Comparison of ENCODE assay signal across 19 cellular contexts in the genomic region with DNA sequence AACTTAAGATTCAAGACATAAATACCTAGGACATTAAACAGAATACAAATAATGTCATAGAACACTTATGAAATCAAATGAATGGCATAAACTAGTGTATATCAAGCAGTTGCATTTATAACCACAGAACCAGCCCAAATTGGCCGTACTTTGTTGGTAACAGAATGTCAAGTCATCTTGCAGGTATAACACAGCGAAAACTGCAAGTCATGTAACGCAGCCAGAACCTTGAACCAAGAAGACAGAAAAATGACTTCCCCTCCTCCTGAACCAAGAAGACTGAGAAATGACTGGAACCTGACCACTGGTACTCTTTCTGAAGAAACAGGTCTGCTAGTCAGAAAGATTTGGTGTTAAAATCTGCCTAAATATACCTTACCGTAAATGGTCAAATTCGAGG. TPM values are rescaled to one million over a fixed set of nuclear protein-coding genes. Genes with fewer than 3 reads are reported as not detected.
DNase-seq lines count a peak whose midpoint lies in the region; ATAC-seq, FAIRE-seq and TF ChIP-seq lines count a peak whose summit lies in the region.
"Had no signal": no experiment of that assay in that cellular context is flagged by ENCODE, and none has a peak within 500 bp of the region (broad histone marks: within the 10 kb centered on the region; RNA-seq: fewer than 3 reads in every experiment).

No MANE protein-coding gene starts in this region.

- no peak overlapping the region for H2AK9ac ChIP-seq in IMR-90 (replicated peaks; ENCODE audit: low read depth, low read length, poor library complexity)

- H4K20me1 ChIP-seq in IMR-90 (ENCODE audit: insufficient read depth, low read length), result no peaks in the 10 kb centered on the region
- H4K20me1 ChIP-seq in H1 (replicated peaks in 1 of 2; ENCODE audit: control insufficient read depth in 1 of 2, insufficient read depth in 2 of 2, low read length in 2 of 2), result no peaks in the 10 kb centered on the region

- H2BK5ac ChIP-seq in IMR-90 (ENCODE audit: low read depth, low read length, poor library complexity, severe bottlenecking), result no peak overlapping the region
- no peak overlapping the region for H2BK5ac ChIP-seq in H1 (ENCODE audit: low read depth, low read length)

- no peak overlapping the region for H2BK15ac ChIP-seq in IMR-90 (ENCODE audit: low read depth, low read length)
- H2BK15ac ChIP-seq in H1 (ENCODE audit: low read length), result no peak overlapping the region

- H3K27ac ChIP-seq in IMR-90 (ENCODE audit: insufficient read depth, low read length) (no peak overlapping the region), H1 (ENCODE audit: low read depth, low read length) (no peak overlapping the region)
- H3K27ac ChIP-seq: 22Rv1 had no signal

- no peak for TF ChIP-seq POLR2A in IMR-90 (IDR thresholded peaks at IDR 0.05; ENCODE audit: low read depth, low read length)
- TF ChIP-seq POLR2A in H1 (IDR thresholded peaks at IDR 0.05; ENCODE audit: control extremely low read depth in 1 of 2, low read depth in 2 of 2, low read length in 2 of 2), result no peak

- H3K36me3 ChIP-seq in IMR-90 (ENCODE audit: control insufficient read depth, insufficient read depth, low read length) (no peaks in the 10 kb centered on the region), H1 (ENCODE audit: control insufficient read depth in 2 of 4, insufficient read depth in 4 of 4, low read length in 3 of 4) (no peaks in the 10 kb centered on the region)

- 81% methylated on average over 2 of the region's 5 CpGs; no CpG with 5 or more reads in 1 of the 2 experiments for WGBS in IMR-90 (ENCODE audit: extremely low coverage in 2 of 2, insufficient read length in 1 of 2), 2 experiments
- WGBS in H1 (ENCODE audit: extremely low coverage in 1 of 2, insufficient coverage in 1 of 2, insufficient read length in 1 of 2, insufficient replicate concordance in 2 of 2, low coverage in 1 of 2, low lambda C conversion rate in 2 of 2, missing lambda C conversion rate in 1 of 2), 2 experiments, result 92% methylated on average over 5 of the region's 5 CpGs; no CpG with 5 or more reads in 1 of the 2 experiments

- H4K5ac ChIP-seq in IMR-90 (ENCODE audit: low read depth, low read length) (no peak overlapping the region), H1 (ENCODE audit: insufficient read length, low read depth, low read length) (no peak overlapping the region)

- H3K9me3 ChIP-seq in IMR-90 (ENCODE audit: control insufficient read depth, insufficient read depth, low read length) (no peaks in the 10 kb centered on the region), H1 (ENCODE audit: insufficient read depth in 2 of 2, low read depth in 1 of 2, low read length in 1 of 2) (no peaks in the 10 kb centered on the region)

- no peak overlapping the region for H2AK5ac ChIP-seq in IMR-90 (ENCODE audit: low read depth, low read length)
- no peak overlapping the region for H2AK5ac ChIP-seq in H1 (ENCODE audit: low read depth, low read length)

- H3K14ac ChIP-seq in IMR-90 (replicated peaks; ENCODE audit: low read depth, low read length) (no peak overlapping the region), H1 (ENCODE audit: insufficient read length) (no peak overlapping the region)

- H2BK120ac ChIP-seq in IMR-90 (ENCODE audit: low read depth, low read length) (no peak overlapping the region), H1 (replicated peaks; ENCODE audit: low read depth, low read length) (no peak overlapping the region)

- no peak overlapping the region for H3K4ac ChIP-seq in IMR-90 (ENCODE audit: low read depth, low read length)
- H3K4ac ChIP-seq in H1 (replicated peaks; ENCODE audit: insufficient read length, low read depth, low read length), result no peak overlapping the region

- no peak overlapping the region for H3K9ac ChIP-seq in IMR-90 (ENCODE audit: low read depth, low read length)
- H3K9ac ChIP-seq in H1 (replicated peaks in 1 of 4; ENCODE audit: extremely low read depth in 1 of 4, low read depth in 3 of 4, low read length in 3 of 4), result no peak overlapping the region

- no peaks in the 10 kb centered on the region for H3K27me3 Mint-ChIP-seq in activated naive CD4-positive, alpha-beta T cell treated with anti-CD3 and anti-CD28 coated beads, Interleukin-2, amount 50 U/mL, for 24 hours
- no peaks in the 10 kb centered on the region for H3K27me3 Mint-ChIP-seq in activated naive CD4-positive, alpha-beta T cell treated with anti-CD3 and anti-CD28 coated beads for 36 hours (ENCODE audit: low read depth)

- H3K4me3 ChIP-seq in IMR-90 (ENCODE audit: insufficient read depth, low read depth, low read length), result no peak overlapping the region
- H3K4me3 ChIP-seq in H1 (ENCODE audit: extremely low read depth in 1 of 4, insufficient read depth in 2 of 4, low read depth in 3 of 4, low read length in 4 of 4), result no peak overlapping the region

- FAIRE-seq in H1 (lab: Jason Lieb, UNC), result no peak
- FAIRE-seq: GM12891, GM18507 had no signal

- peaks cover 8% of the 10 kb centered on the region for H3K4me1 Mint-ChIP-seq in activated naive CD4-positive, alpha-beta T cell treated with anti-CD3 and anti-CD28 coated beads, Interleukin-2, amount 50 U/mL, for 24 hours
- peaks cover 9% of the 10 kb centered on the region for H3K4me1 Mint-ChIP-seq in activated naive CD4-positive, alpha-beta T cell treated with anti-CD3 and anti-CD28 coated beads for 36 hours (ENCODE audit: low read depth)
- H3K4me1 Mint-ChIP-seq: CD4-positive, alpha-beta memory T cell had no signal

- no peak for TF ChIP-seq CTCF in IMR-90 (conservative IDR thresholded peaks at IDR 0.05; ENCODE audit: low read depth, low read length)
- no peak for TF ChIP-seq CTCF in H1 (IDR thresholded peaks at IDR 0.05; ENCODE audit: control extremely low read depth in 1 of 3, insufficient read depth in 1 of 3, low read depth in 1 of 3, low read length in 3 of 3)

- POLR2A ChIA-PET in IMR-90 (lab: Charles Lee; ENCODE audit: unreplicated experiment), result no interaction called here
- POLR2A ChIA-PET in H1 (lab: Charles Lee; ENCODE audit: partially characterized antibody), result no interaction called here

- no peak for DNase-seq in activated naive CD4-positive, alpha-beta T cell treated with anti-CD3 and anti-CD28 coated beads for 36 hours
- DNase-seq in IMR-90, result no peak
- no peak for DNase-seq in H1 (ENCODE audit: low read depth in 1 of 2, low spot score in 2 of 2)
- DNase-seq in ureter (ENCODE audit: low spot score), result no peak
- no peak for DNase-seq in A172 (ENCODE audit: low spot score)
- DNase-seq: C1 segment of cervical spinal cord; Calu3; CD4-positive, alpha-beta memory T cell; COR-L47; DMS53; DMS79 treated with DMSO at 0.1 percent for 48 hours; GF-D8; GOT3; H7; HCEC 1CT had no signal

- peaks cover 1% of the 10 kb centered on the region for H3K36me3 Mint-ChIP-seq in activated naive CD4-positive, alpha-beta T cell treated with anti-CD3 and anti-CD28 coated beads, Interleukin-2, amount 50 U/mL, for 24 hours
- no peaks in the 10 kb centered on the region for H3K36me3 Mint-ChIP-seq in activated naive CD4-positive, alpha-beta T cell treated with anti-CD3 and anti-CD28 coated beads for 36 hours (ENCODE audit: low read depth)
- H3K36me3 Mint-ChIP-seq: CD4-positive, alpha-beta memory T cell had no signal

- H3K4me3 Mint-ChIP-seq in activated naive CD4-positive, alpha-beta T cell treated with anti-CD3 and anti-CD28 coated beads, Interleukin-2, amount 50 U/mL, for 24 hours, result no peak overlapping the region
- no peak overlapping the region for H3K4me3 Mint-ChIP-seq in activated naive CD4-positive, alpha-beta T cell treated with anti-CD3 and anti-CD28 coated beads for 36 hours
- H3K4me3 Mint-ChIP-seq: CD4-positive, alpha-beta memory T cell had no signal

- in situ Hi-C loops in IMR-90 (cut with MboI; ENCODE audit: low sequenced_read_pairs), result no loop called here

- no peak overlapping the region for H4K91ac ChIP-seq in IMR-90 (ENCODE audit: insufficient read depth, low read depth, low read length)
- H4K91ac ChIP-seq in H1 (replicated peaks; ENCODE audit: insufficient read length, low read length), result no peak overlapping the region

- H3K4me2 ChIP-seq in IMR-90 (ENCODE audit: low read depth, low read length) (no peak overlapping the region), H1 (ENCODE audit: insufficient read depth in 1 of 2, low read depth in 2 of 2, low read length in 2 of 2) (no peak overlapping the region)

- BruUV-seq in IMR-90 (replicated peaks; lab: Mats Ljungman, UMichigan), result no TSS peak

- H4K8ac ChIP-seq in IMR-90 (ENCODE audit: low read depth in 2 of 2, low read length in 2 of 2) (no peak overlapping the region), H1 (ENCODE audit: extremely low read depth, insufficient read depth, low read length) (no peak overlapping the region)

- H3K4me1 ChIP-seq in IMR-90 (ENCODE audit: control insufficient read depth, insufficient read depth, low read length) (no peaks in the 10 kb centered on the region), H1 (replicated peaks in 1 of 4; ENCODE audit: control insufficient read depth in 3 of 4, insufficient read depth in 4 of 4, low read length in 3 of 4) (no peaks in the 10 kb centered on the region)

- no peaks in the 10 kb centered on the region for H3K9me1 ChIP-seq in IMR-90 (ENCODE audit: insufficient read depth, low read length)

- H3K23me2 ChIP-seq in H1 (ENCODE audit: low read depth, low read length), result no peaks in the 10 kb centered on the region

- dilution Hi-C loops in IMR-90 (cut with HindIII; ENCODE audit: low sequenced_read_pairs, unreplicated experiment), result no loop called here

- intact Hi-C loops in activated naive CD4-positive, alpha-beta T cell treated with anti-CD3 and anti-CD28 coated beads for 36 hours (cut with micrococcal nuclease), result no loop called here
- intact Hi-C loops in IMR-90 (cut with micrococcal nuclease), result no loop called here

- H3K27ac Mint-ChIP-seq in activated naive CD4-positive, alpha-beta T cell treated with anti-CD3 and anti-CD28 coated beads, Interleukin-2, amount 50 U/mL, for 24 hours, result peak overlapping the region; percentile 17
- no peak overlapping the region for H3K27ac Mint-ChIP-seq in activated naive CD4-positive, alpha-beta T cell treated with anti-CD3 and anti-CD28 coated beads for 36 hours
- H3K27ac Mint-ChIP-seq: CD4-positive, alpha-beta memory T cell had no signal

- H2BK20ac ChIP-seq in IMR-90 (ENCODE audit: low read depth, low read length), result no peak overlapping the region
- H2BK20ac ChIP-seq in H1 (ENCODE audit: low read length), result no peak overlapping the region

- H3K18ac ChIP-seq in IMR-90 (ENCODE audit: low read depth, low read length) (no peak overlapping the region), H1 (ENCODE audit: extremely low read depth, low read length) (no peak overlapping the region)

- H3K27me3 ChIP-seq in IMR-90 (ENCODE audit: control insufficient read depth, insufficient read depth, low read length) (no peaks in the 10 kb centered on the region; the same call in 1 of the 2 replicates), H1 (replicated peaks in 1 of 4; ENCODE audit: control insufficient read depth in 3 of 4, extremely low read depth in 1 of 4, insufficient read depth in 3 of 4, low read length in 3 of 4) (no peaks in the 10 kb centered on the region)

- H3K56ac ChIP-seq in IMR-90 (ENCODE audit: extremely low read depth, insufficient read depth, low read length) (no peak overlapping the region), H1 (replicated peaks; ENCODE audit: insufficient read length, low read depth, low read length) (no peak overlapping the region)

- no peak overlapping the region for H2BK12ac ChIP-seq in H1 (ENCODE audit: low read depth, low read length)

- H3K23ac ChIP-seq in IMR-90 (ENCODE audit: low read depth, low read length), result no peak overlapping the region
- no peak overlapping the region for H3K23ac ChIP-seq in H1 (ENCODE audit: insufficient read length)

- no peak for ATAC-seq in IMR-90 (ENCODE audit: low read depth)

- no peaks in the 10 kb centered on the region for H3K9me3 Mint-ChIP-seq in activated naive CD4-positive, alpha-beta T cell treated with anti-CD3 and anti-CD28 coated beads, Interleukin-2, amount 50 U/mL, for 24 hours
- H3K9me3 Mint-ChIP-seq in activated naive CD4-positive, alpha-beta T cell treated with anti-CD3 and anti-CD28 coated beads for 36 hours, result no peaks in the 10 kb centered on the region
- H3K9me3 Mint-ChIP-seq: CD4-positive, alpha-beta memory T cell had no signal

- no peaks in the 10 kb centered on the region for H3K79me2 ChIP-seq in H1 (ENCODE audit: control insufficient read depth in 1 of 2, insufficient read depth in 2 of 2, low read length in 2 of 2)

- no peak for TF ChIP-seq RAD21 in IMR-90 (IDR thresholded peaks at IDR 0.05; ENCODE audit: low read length)
- TF ChIP-seq RAD21 in H1 (IDR thresholded peaks at IDR 0.05 in 1 of 2, conservative IDR thresholded peaks at IDR 0.05 in 1 of 2; ENCODE audit: low read depth in 2 of 2, low read length in 2 of 2), result no peak

- TF ChIP-seq EP300 in H1 (IDR thresholded peaks at IDR 0.05; ENCODE audit: borderline replicate concordance in 1 of 2, low read depth in 2 of 2, low read length in 2 of 2), result no peak

- CTCF ChIA-PET in activated naive CD4-positive, alpha-beta T cell treated with anti-CD3 and anti-CD28 coated beads for 36 hours (lab: Charles Lee), result no interaction called here
- CTCF ChIA-PET in IMR-90 (lab: Yijun Ruan, JAX) (no interaction called here), H1 (lab: Charles Lee; ENCODE audit: partially characterized antibody) (no interaction called here)

- H2AFZ ChIP-seq in IMR-90 (replicated peaks; ENCODE audit: low read length, poor library complexity), result no peak overlapping the region
- peak overlapping the region; percentile 26; the same call in 1 of the 2 replicates for H2AFZ ChIP-seq in H1 (ENCODE audit: low read length)

- H3K79me1 ChIP-seq in IMR-90 (ENCODE audit: low read depth in 1 of 2, low read length in 2 of 2) (no peaks in the 10 kb centered on the region), H1 (ENCODE audit: low read depth, low read length) (no peaks in the 10 kb centered on the region)

RNA-seq across cellular contexts. Expression of a gene that starts 38.9 kb away (rescaled TPM):
- total RNA-seq in activated naive CD4-positive, alpha-beta T cell treated with anti-CD3 and anti-CD28 coated beads for 36 hours, result under 1 TPM; 0.35 to 0.36 TPM
- total RNA-seq in IMR-90 (2012; rRNA removed) (under 0.01 TPM in 2 replicates), ureter (1.0 TPM)
- polyA plus RNA-seq in IMR-90 (2012; rRNA removed) (0.02 TPM in 1 of 2 replicates, not detected in the other), H1 (2011; rRNA removed) (0.02 and 0.05 TPM in 2 replicates)
- polyA plus RNA-seq in IMR-90 (2012; cell fraction: cytosol; rRNA removed), result not detected in 2 replicates
- polyA plus RNA-seq in IMR-90 (2012; cell fraction: nucleus; rRNA removed; ENCODE audit: low replicate concordance), result 0.02 TPM in 1 of 2 replicates, not detected in the other
- 0.06 and 0.27 TPM in 2 replicates for total RNA-seq in H1 (2021; fragmentation: NEBNext Ultra II Directional; extraction: Animal tissue kit (Norgen Biotek cat#: 25700))
- polyA plus RNA-seq in H1 (2011; cell fraction: cytosol; rRNA removed), result 0.06 TPM
- 0.01 TPM for polyA plus RNA-seq in H1 (2011; cell fraction: nucleus; rRNA removed)
- polyA plus RNA-seq in H1 (2012, experiment 1 of 2), result 0.04 to 0.08 TPM (median 0.06 TPM) in 4 replicates
- not detected for polyA plus RNA-seq in H1 (2012, experiment 2 of 2)
- polyA plus RNA-seq in H1 (2013, experiment 1 of 2), result 0.14 TPM
- polyA plus RNA-seq in H1 (2013, experiment 2 of 2), result 0.15 TPM
- polyA minus RNA-seq in H1 (2011; rRNA and poly(A)+ RNA removed), result 0.13 and 0.27 TPM in 2 replicates
- polyA minus RNA-seq in H1 (2011; cell fraction: cytosol; rRNA and poly(A)+ RNA removed), result 0.22 TPM
- polyA minus RNA-seq in H1 (2011; cell fraction: nucleus; rRNA and poly(A)+ RNA removed), result 0.50 TPM
- not detected in 2 replicates for total RNA-seq in A172 (2014; rRNA removed; shearing (Covaris generic))
- total RNA-seq: H7 had no signal
